Comparison of ENCODE assay signal across 11 cellular contexts in the genomic region with DNA sequence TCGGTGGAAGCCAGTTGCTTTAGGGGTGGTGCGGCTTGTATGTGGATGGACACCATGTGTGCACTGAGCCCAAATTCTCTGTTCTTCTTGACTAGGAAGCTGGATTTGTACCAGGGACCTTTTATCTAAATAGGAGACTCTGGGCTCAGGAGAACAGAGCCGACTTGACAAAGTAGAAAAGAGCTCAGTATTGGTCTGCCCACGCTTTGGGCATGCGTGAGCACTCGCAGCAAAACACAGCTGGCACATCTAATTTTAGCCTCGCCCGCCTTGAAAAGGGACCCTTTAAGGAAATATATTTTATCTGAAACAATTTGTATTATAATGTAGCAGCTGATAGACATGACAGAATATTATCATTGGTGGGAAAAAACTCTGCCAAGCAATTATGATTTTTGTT. TPM values are rescaled to one million over a fixed set of nuclear protein-coding genes. Genes with fewer than 3 reads are reported as not detected.
DNase-seq lines count a peak whose midpoint lies in the region; ATAC-seq and TF ChIP-seq lines count a peak whose summit lies in the region.
"Had no signal": no experiment of that assay in that cellular context is flagged by ENCODE, and none has a peak within 500 bp of the region (broad histone marks: within the 10 kb centered on the region; RNA-seq: fewer than 3 reads in every experiment).

No MANE protein-coding gene starts in this region.

- H3K27me3 ChIP-seq in mammary epithelial cell (ENCODE audit: insufficient read depth, low read length): no peaks in the 10 kb centered on the region
- H3K27me3 ChIP-seq in thoracic aorta (replicated peaks; ENCODE audit: insufficient read depth): no peaks in the 10 kb centered on the region

- no peak for DNase-seq in HFFc6
- DNase-seq in mammary epithelial cell: peak; percentile 37
- peak; percentile 29 for DNase-seq in medulla oblongata (ENCODE audit: extremely low spot score)
- DNase-seq in thoracic aorta (ENCODE audit: low spot score): no peak
- no peak for DNase-seq in activated T-cell treated with anti-CD3 and anti-CD28 coated beads for 4 hours
- no peak for DNase-seq in activated naive CD4-positive, alpha-beta T cell treated with Interleukin-2 at 50 U/mL for 16 hours
- DNase-seq: T-helper 1 cell had no signal

- peak overlapping the region; percentile 78 for H3K4me2 ChIP-seq in mammary epithelial cell (ENCODE audit: insufficient read depth, low read depth, low read length)

- BruUV-seq in mammary epithelial cell (replicated peaks; lab: Mats Ljungman, UMichigan): no TSS peak

- intact Hi-C loops in mammary epithelial cell (cut with micrococcal nuclease): loop anchor here (1.0 to 10.0 kb wide), 8 partner anchors 52 to 613 kb away; no protein-coding TSS in a partner anchor

- H3K4me1 ChIP-seq in mammary epithelial cell (ENCODE audit: insufficient read depth, low read length) (peaks cover 4% of the 10 kb centered on the region), thoracic aorta (ENCODE audit: control insufficient read depth in 1 of 2, low read depth in 2 of 2) (peaks cover 3 to 23% of the 10 kb centered on the region in 2 donors)

- H3K27ac ChIP-seq in mammary epithelial cell (ENCODE audit: insufficient read depth, low read depth, low read length): peak overlapping the region; percentile 93
- H3K27ac ChIP-seq in thoracic aorta: peak overlapping the region; percentile 93 to 94
- H3K27ac ChIP-seq: HL-60, neutrophil had no signal

- no peak overlapping the region; the same call in none of the 2 replicates for H3K27ac Mint-ChIP-seq in HFFc6
- H3K27ac Mint-ChIP-seq: activated T-helper 2 cell treated with anti-CD3 and anti-CD28 coated beads, Interferon-gamma antibody, Interleukin-2, Interleukin-4, amounts not matched to agents 10 μg/mL and 5 μg/mL and 100 μg/mL, durations not matched to agents 14 hours and 24 hours and 36 hours had no signal

- peaks cover 4% of the 10 kb centered on the region for H3K27me3 Mint-ChIP-seq in HFFc6 (ENCODE audit: insufficient read depth)

- no peaks in the 10 kb centered on the region for H3K36me3 ChIP-seq in mammary epithelial cell (ENCODE audit: insufficient read depth, low read length)
- H3K36me3 ChIP-seq in thoracic aorta: no peaks in the 10 kb centered on the region
- H3K36me3 ChIP-seq: neutrophil had no signal

- H3K4me3 Mint-ChIP-seq in HFFc6: peak overlapping the region; percentile 92

- in situ Hi-C loops in mammary epithelial cell (cut with MboI; ENCODE audit: low sequenced_read_pairs in 2 of 2): loop anchor here (5.0 to 25.0 kb wide), 5 partner anchors 182 to 482 kb away; no protein-coding TSS in a partner anchor

- peaks cover 14% of the 10 kb centered on the region; the same call in 1 of the 2 replicates for H3K36me3 Mint-ChIP-seq in HFFc6 (ENCODE audit: low read depth)

- H3K79me2 ChIP-seq in mammary epithelial cell (ENCODE audit: insufficient read depth, low read length): peaks cover 35% of the 10 kb centered on the region

- TF ChIP-seq CTCF in HFFc6 (IDR thresholded peaks at IDR 0.05): no peak
- no peak for TF ChIP-seq CTCF in mammary epithelial cell (conservative IDR thresholded peaks at IDR 0.05 in 1 of 2, IDR thresholded peaks at IDR 0.05 in 1 of 2; ENCODE audit: extremely low read depth in 1 of 2, insufficient read depth in 1 of 2, low read depth in 1 of 2, low read length in 2 of 2)
- TF ChIP-seq CTCF in thoracic aorta (IDR thresholded peaks at IDR 0.05): no peak

- H3K9ac ChIP-seq in mammary epithelial cell (ENCODE audit: insufficient read depth, low read length): no peak overlapping the region

- CTCF ChIA-PET in mammary epithelial cell (lab: Charles Lee; ENCODE audit: low non-redundant PET): no interaction called here

- peak overlapping the region; percentile 73 for H2AFZ ChIP-seq in mammary epithelial cell (ENCODE audit: low read depth, low read length)

- H3K4me1 Mint-ChIP-seq in HFFc6 (ENCODE audit: low read depth): peaks cover 42% of the 10 kb centered on the region

- H3K4me3 ChIP-seq in mammary epithelial cell (replicated peaks in 1 of 3; ENCODE audit: insufficient read depth in 1 of 3, low read depth in 2 of 3, low read length in 3 of 3) (peak overlapping the region in 2 of 3 experiments; percentile 69 to 76), thoracic aorta (peak overlapping the region; percentile 88)

- H3K9me3 Mint-ChIP-seq in HFFc6: no peaks in the 10 kb centered on the region
- H3K9me3 Mint-ChIP-seq: activated T-helper 2 cell treated with anti-CD3 and anti-CD28 coated beads, Interferon-gamma antibody, Interleukin-2, Interleukin-4, amounts not matched to agents 10 μg/mL and 5 μg/mL and 100 μg/mL, durations not matched to agents 14 hours and 24 hours and 36 hours had no signal

- H3K9me3 ChIP-seq in mammary epithelial cell (replicated peaks; ENCODE audit: insufficient read depth, low read length): no peaks in the 10 kb centered on the region
- no peaks in the 10 kb centered on the region for H3K9me3 ChIP-seq in thoracic aorta
- H3K9me3 ChIP-seq: neutrophil had no signal

- no peaks in the 10 kb centered on the region for H4K20me1 ChIP-seq in mammary epithelial cell (ENCODE audit: insufficient read depth, low read length)

- dilution Hi-C loops in mammary epithelial cell (cut with HindIII; ENCODE audit: low sequenced_read_pairs): no loop called here

- 33% methylated on average over 8 of the region's 8 CpGs for WGBS in mammary epithelial cell (ENCODE audit: low coverage, missing lambda C conversion rate)

- ATAC-seq in thoracic aorta (ENCODE audit: insufficient number of reproducible peaks, low FRiP score, low read depth) (no peak), HG02798 (IDR thresholded peaks at IDR 0.05; ENCODE audit: poor library complexity, unreplicated experiment) (no peak)

RNA-seq across cellular contexts. Expression of gene RBMS3, which starts 1.0 kb away (rescaled TPM):
- 10 to 100 TPM; 22.8 to 46.9 (median 39.4) TPM for total RNA-seq in HFFc6 (2021; fragmentation: NEBNext Ultra II Directional; extraction: Animal tissue kit (Norgen Biotek cat#: 25700))
- total RNA-seq in mammary epithelial cell: 10 to 100 TPM; 31.5 to 51.5 TPM
- polyA plus RNA-seq in mammary epithelial cell: 6.6 TPM
- polyA minus RNA-seq in mammary epithelial cell: 27.4 TPM
- total RNA-seq in thoracic aorta: 100 to 1,000 TPM; 149 to 186 TPM

Comparison
In these comparisons a context has a peak if more than half of its experiments do, and no peak if none do; other contexts are left out.
1. DNase-seq: peak in mammary epithelial cell (single experiment) and medulla oblongata (single experiment); none in HFFc6 (single experiment), thoracic aorta (single experiment), activated T-cell treated with anti-CD3 and anti-CD28 coated beads for 4 hours (single experiment) and activated naive CD4-positive, alpha-beta T cell treated with Interleukin-2 at 50 U/mL for 16 hours (single experiment).